13 cellular contexts compared by ENCODE assay signal in the genomic region with DNA sequence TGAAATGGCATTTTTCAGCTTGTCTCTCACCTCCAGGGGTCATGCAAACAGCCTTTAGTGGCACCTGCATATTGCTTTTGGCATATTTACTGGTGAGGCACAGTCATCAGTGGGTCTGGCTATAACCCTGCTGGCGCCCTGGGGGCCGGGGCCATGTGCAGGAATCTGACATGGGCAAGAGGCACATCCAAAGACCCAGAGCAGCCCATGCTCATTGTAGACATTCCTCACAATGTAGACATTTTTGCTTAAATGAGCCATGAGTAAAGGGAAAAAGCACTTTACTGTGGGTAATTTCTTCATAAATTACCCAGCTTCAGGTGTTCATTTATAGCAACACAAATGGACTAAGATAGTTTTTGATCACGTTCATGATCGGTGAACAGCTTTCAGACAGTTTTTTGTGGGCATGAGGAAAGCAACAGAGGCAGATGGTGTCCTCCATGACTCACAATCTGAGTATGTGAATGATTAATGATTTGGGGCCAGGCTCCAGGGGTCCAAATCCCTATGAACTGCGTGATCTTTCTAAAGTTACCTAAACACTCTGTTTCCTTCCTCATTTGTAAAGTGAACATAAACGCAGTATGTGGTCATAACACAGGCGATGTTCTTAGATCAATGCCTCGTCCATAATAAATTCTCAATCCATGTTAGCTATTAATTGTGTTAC.
DNase-seq lines count a peak whose midpoint lies in the region; ATAC-seq and TF ChIP-seq lines count a peak whose summit lies in the region.
"Had no signal": no experiment of that assay in that cellular context is flagged by ENCODE, and none has a peak within 500 bp of the region (broad histone marks: within the 10 kb centered on the region; RNA-seq: fewer than 3 reads in every experiment).

No MANE protein-coding gene starts in this region.

- intact Hi-C loops in spleen (cut with DNase I; ENCODE audit: low total_unique reads), result no loop called here
- intact Hi-C loops in activated CD8-positive, alpha-beta T cell treated with anti-CD3 and anti-CD28 coated beads for 36 hours (cut with micrococcal nuclease), result no loop called here

- CTCF ChIA-PET in activated CD8-positive, alpha-beta T cell treated with anti-CD3 and anti-CD28 coated beads for 36 hours (lab: Charles Lee), result interaction anchor here (1.1 to 1.6 kb wide), 2 partner anchors 212 to 214 kb away, joined by 3 to 5 read pairs; no protein-coding TSS in a partner anchor

- DNase-seq in HS-27A (ENCODE audit: low read depth), result peak; percentile 22
- DNase-seq in amniotic epithelial cell (ENCODE audit: low read depth), result peak; percentile 72
- DNase-seq in islet precursor cell, result peak; percentile 83
- DNase-seq in spleen, result peak; percentile 22
- DNase-seq in substantia nigra (lab: John Stamatoyannopoulos, UW), result no peak
- DNase-seq in activated CD8-positive, alpha-beta T cell treated with anti-CD3 and anti-CD28 coated beads for 36 hours, result no peak
- DNase-seq in mesothelial cell of epicardium (ENCODE audit: low spot score in 2 of 2, unreplicated experiment in 2 of 2), result no peak
- DNase-seq: activated CD4-positive, alpha-beta T cell treated with anti-CD3 and anti-CD28 coated beads for 1 hour; aorta; CD4-positive, alpha-beta memory T cell; NCI-H1436 had no signal

- no peaks in the 10 kb centered on the region for H3K9me3 Mint-ChIP-seq in activated CD8-positive, alpha-beta T cell treated with anti-CD3 and anti-CD28 coated beads for 36 hours
- H3K9me3 Mint-ChIP-seq in mesothelial cell of epicardium, result no peaks in the 10 kb centered on the region
- H3K9me3 Mint-ChIP-seq: CD4-positive, alpha-beta memory T cell had no signal

- TF ChIP-seq POLR2A in spleen (IDR thresholded peaks at IDR 0.05), result no peak

- no peaks in the 10 kb centered on the region for H3K27me3 Mint-ChIP-seq in activated CD8-positive, alpha-beta T cell treated with anti-CD3 and anti-CD28 coated beads for 36 hours
- peaks cover 2% of the 10 kb centered on the region for H3K27me3 Mint-ChIP-seq in mesothelial cell of epicardium (ENCODE audit: low read depth)

- no peak overlapping the region for H3K4me3 ChIP-seq in spleen
- H3K4me3 ChIP-seq: HAP-1 had no signal

- peaks cover 0 to 1% (median 0%) of the 10 kb centered on the region in 6 donors for H3K4me1 ChIP-seq in spleen
- H3K4me1 ChIP-seq: HAP-1 had no signal

- H3K4me3 Mint-ChIP-seq in activated CD8-positive, alpha-beta T cell treated with anti-CD3 and anti-CD28 coated beads for 36 hours, result no peak overlapping the region
- H3K4me3 Mint-ChIP-seq in mesothelial cell of epicardium, result no peak overlapping the region
- H3K4me3 Mint-ChIP-seq: CD4-positive, alpha-beta memory T cell had no signal

- no peak for TF ChIP-seq CTCF in spleen (IDR thresholded peaks at IDR 0.05 in 8 of 11, conservative IDR thresholded peaks at IDR 0.05 in 3 of 11)
- TF ChIP-seq CTCF in activated CD8-positive, alpha-beta T cell treated with anti-CD3 and anti-CD28 coated beads for 36 hours (IDR thresholded peaks at IDR 0.05), result no peak
- TF ChIP-seq CTCF in mesothelial cell of epicardium (IDR thresholded peaks at IDR 0.05; ENCODE audit: unreplicated experiment), result no peak

- POLR2A ChIA-PET in activated CD8-positive, alpha-beta T cell treated with anti-CD3 and anti-CD28 coated beads for 36 hours (lab: Charles Lee), result no interaction called here

- no peak overlapping the region for H3K27ac Mint-ChIP-seq in activated CD8-positive, alpha-beta T cell treated with anti-CD3 and anti-CD28 coated beads for 36 hours
- H3K27ac Mint-ChIP-seq in mesothelial cell of epicardium, result no peak overlapping the region
- H3K27ac Mint-ChIP-seq: CD4-positive, alpha-beta memory T cell; progenitor cell of endocrine pancreas had no signal

- no peak for ATAC-seq in activated CD8-positive, alpha-beta T cell treated with anti-CD3 and anti-CD28 coated beads for 36 hours

- 62 to 71% (median 67%) methylated on average over 8 of the region's 8 CpGs for WGBS in spleen, 5 donors

- H3K27ac ChIP-seq in spleen (no peak overlapping the region), substantia nigra (ENCODE audit: low read depth, low read length, poor library complexity, severe bottlenecking) (no peak overlapping the region)

- H3K9me3 ChIP-seq in spleen, result no peaks in the 10 kb centered on the region
- H3K9me3 ChIP-seq: HAP-1 had no signal

- no peaks in the 10 kb centered on the region for H3K4me1 Mint-ChIP-seq in activated CD8-positive, alpha-beta T cell treated with anti-CD3 and anti-CD28 coated beads for 36 hours (ENCODE audit: low read depth)
- peaks cover 8% of the 10 kb centered on the region for H3K4me1 Mint-ChIP-seq in mesothelial cell of epicardium

- peaks cover 0 to 4% (median 0%) of the 10 kb centered on the region in 7 donors for H3K27me3 ChIP-seq in spleen (replicated peaks in 1 of 7)

- no peaks in the 10 kb centered on the region for H3K36me3 Mint-ChIP-seq in activated CD8-positive, alpha-beta T cell treated with anti-CD3 and anti-CD28 coated beads for 36 hours (ENCODE audit: low read depth)
- no peaks in the 10 kb centered on the region for H3K36me3 Mint-ChIP-seq in mesothelial cell of epicardium
- H3K36me3 Mint-ChIP-seq: CD4-positive, alpha-beta memory T cell had no signal

- no peaks in the 10 kb centered on the region for H3K36me3 ChIP-seq in spleen
- H3K36me3 ChIP-seq: HAP-1 had no signal

Comparison
In these comparisons a context has a peak if more than half of its experiments do, and no peak if none do; other contexts are left out.
1. DNase-seq: peak in HS-27A (single experiment), amniotic epithelial cell (single experiment), islet precursor cell (single experiment) and spleen (single experiment); none in substantia nigra (0 of 49), activated CD8-positive, alpha-beta T cell treated with anti-CD3 and anti-CD28 coated beads for 36 hours (single experiment) and mesothelial cell of epicardium (0 of 2).